ENCODE assay signal across 9 cellular contexts in genomic region chr12:100229036-100229635, GRCh38. TPM values are rescaled to one million over a fixed set of nuclear protein-coding genes. Genes with fewer than 3 reads are reported as not detected.
DNase-seq lines count a peak whose midpoint lies in the region; ATAC-seq, FAIRE-seq and TF ChIP-seq lines count a peak whose summit lies in the region.
"Had no signal": no experiment of that assay in that cellular context is flagged by ENCODE, and none has a peak within 500 bp of the region (broad histone marks: within the 10 kb centered on the region; RNA-seq: fewer than 3 reads in every experiment).

No MANE protein-coding gene starts in this region.

- no peak overlapping the region for H3K27ac ChIP-seq in H1 (ENCODE audit: low read depth, low read length)
- no peak overlapping the region for H3K27ac ChIP-seq in small intestine (ENCODE audit: low read depth in 1 of 2, low read length in 1 of 2)

- H3K36me3 ChIP-seq in H1 (ENCODE audit: control insufficient read depth in 2 of 4, insufficient read depth in 4 of 4, low read length in 3 of 4) (peaks cover 0 to 12% (median 3%) of the 10 kb centered on the region in 4 experiments; a peak in 3 of 8 replicates), small intestine (ENCODE audit: control insufficient read depth in 2 of 2, insufficient read depth in 2 of 2, low read length in 2 of 2) (peaks cover 3% of the 10 kb centered on the region in 2 donors)

- H3K4me3 ChIP-seq in H1 (ENCODE audit: extremely low read depth in 1 of 4, insufficient read depth in 2 of 4, low read depth in 3 of 4, low read length in 4 of 4) (no peak overlapping the region), small intestine (ENCODE audit: low read depth in 1 of 2, low read length in 2 of 2) (no peak overlapping the region)
- H3K4me3 ChIP-seq: BLaER1 treated with 17β-estradiol and CSF1 and Interleukin-3, amounts not matched to agents 10 nM and 100 nM had no signal

- no peak overlapping the region for H4K91ac ChIP-seq in H1 (replicated peaks; ENCODE audit: insufficient read length, low read length)

- H2AK5ac ChIP-seq in H1 (ENCODE audit: low read depth, low read length): no peak overlapping the region

- no peak overlapping the region for H3K56ac ChIP-seq in H1 (replicated peaks; ENCODE audit: insufficient read length, low read depth, low read length)

- no peak overlapping the region for H2BK120ac ChIP-seq in H1 (replicated peaks; ENCODE audit: low read depth, low read length)

- no peaks in the 10 kb centered on the region for H3K9me3 Mint-ChIP-seq in activated T-helper 2 cell treated with anti-CD3 and anti-CD28 coated beads, Interferon-gamma antibody, Interleukin-2, Interleukin-4, amounts not matched to agents 10 μg/mL and 5 μg/mL and 100 μg/mL, durations not matched to agents 14 hours and 24 hours and 36 hours

- H3K27ac Mint-ChIP-seq in activated T-helper 2 cell treated with anti-CD3 and anti-CD28 coated beads, Interferon-gamma antibody, Interleukin-2, Interleukin-4, amounts not matched to agents 10 μg/mL and 5 μg/mL and 100 μg/mL, durations not matched to agents 14 hours and 24 hours and 36 hours: no peak overlapping the region

- H2BK15ac ChIP-seq in H1 (ENCODE audit: low read length): no peak overlapping the region

- no peaks in the 10 kb centered on the region for H4K20me1 ChIP-seq in H1 (replicated peaks in 1 of 2; ENCODE audit: control insufficient read depth in 1 of 2, insufficient read depth in 2 of 2, low read length in 2 of 2)
- H4K20me1 ChIP-seq: BLaER1 treated with 17β-estradiol and CSF1 and Interleukin-3, amounts not matched to agents 10 nM and 100 nM had no signal

- H3K9ac ChIP-seq in H1 (replicated peaks in 1 of 4; ENCODE audit: extremely low read depth in 1 of 4, low read depth in 3 of 4, low read length in 3 of 4): no peak overlapping the region

- peak; percentile 30 to 41; a peak in 3 of 4 replicates for TF ChIP-seq RAD21 in H1 (IDR thresholded peaks at IDR 0.05 in 1 of 2, conservative IDR thresholded peaks at IDR 0.05 in 1 of 2; ENCODE audit: low read depth in 2 of 2, low read length in 2 of 2)

- no peak overlapping the region for H2AFZ ChIP-seq in H1 (ENCODE audit: low read length)

- no peak for TF ChIP-seq POLR2A in H1 (IDR thresholded peaks at IDR 0.05; ENCODE audit: control extremely low read depth in 1 of 2, low read depth in 2 of 2, low read length in 2 of 2)

- FAIRE-seq in H1 (lab: Jason Lieb, UNC): no peak
- FAIRE-seq in small intestine (lab: Jason Lieb, UNC): no peak

- H3K23ac ChIP-seq in H1 (ENCODE audit: insufficient read length): no peak overlapping the region

- no peaks in the 10 kb centered on the region; the same call in 1 of the 2 replicates for H3K23me2 ChIP-seq in H1 (ENCODE audit: low read depth, low read length)

- no peaks in the 10 kb centered on the region for H3K36me3 Mint-ChIP-seq in activated T-helper 2 cell treated with anti-CD3 and anti-CD28 coated beads, Interferon-gamma antibody, Interleukin-2, Interleukin-4, amounts not matched to agents 10 μg/mL and 5 μg/mL and 100 μg/mL, durations not matched to agents 14 hours and 24 hours and 36 hours (ENCODE audit: low read depth)

- H3K79me1 ChIP-seq in H1 (ENCODE audit: low read depth, low read length): no peaks in the 10 kb centered on the region

- peak in 1 of 3 experiments; percentile 3; a peak in 1 of 4 replicates for TF ChIP-seq CTCF in H1 (IDR thresholded peaks at IDR 0.05; ENCODE audit: control extremely low read depth in 1 of 3, insufficient read depth in 1 of 3, low read depth in 1 of 3, low read length in 3 of 3)

- no peaks in the 10 kb centered on the region for H3K4me1 Mint-ChIP-seq in activated T-helper 2 cell treated with anti-CD3 and anti-CD28 coated beads, Interferon-gamma antibody, Interleukin-2, Interleukin-4, amounts not matched to agents 10 μg/mL and 5 μg/mL and 100 μg/mL, durations not matched to agents 14 hours and 24 hours and 36 hours (ENCODE audit: low read depth)

- no peak overlapping the region for H3K14ac ChIP-seq in H1 (ENCODE audit: insufficient read length)

- H3K27me3 ChIP-seq in H1 (replicated peaks in 1 of 4; ENCODE audit: control insufficient read depth in 3 of 4, extremely low read depth in 1 of 4, insufficient read depth in 3 of 4, low read length in 3 of 4) (no peaks in the 10 kb centered on the region), small intestine (ENCODE audit: control insufficient read depth in 2 of 2, insufficient read depth in 2 of 2, low read length in 2 of 2) (no peaks in the 10 kb centered on the region)
- H3K27me3 ChIP-seq: BLaER1 treated with 17β-estradiol and CSF1 and Interleukin-3, amounts not matched to agents 10 nM and 100 nM had no signal

- no peak for ATAC-seq in left cardiac atrium

- no peak overlapping the region for H3K18ac ChIP-seq in H1 (ENCODE audit: extremely low read depth, low read length)

- H2BK20ac ChIP-seq in H1 (ENCODE audit: low read length): no peak overlapping the region

- H2BK5ac ChIP-seq in H1 (ENCODE audit: low read depth, low read length): no peak overlapping the region

- H3K4me3 Mint-ChIP-seq in activated T-helper 2 cell treated with anti-CD3 and anti-CD28 coated beads, Interferon-gamma antibody, Interleukin-2, Interleukin-4, amounts not matched to agents 10 μg/mL and 5 μg/mL and 100 μg/mL, durations not matched to agents 14 hours and 24 hours and 36 hours (ENCODE audit: low read depth): no peak overlapping the region

- H3K79me2 ChIP-seq in H1 (ENCODE audit: control insufficient read depth in 1 of 2, insufficient read depth in 2 of 2, low read length in 2 of 2): no peaks in the 10 kb centered on the region

- POLR2A ChIA-PET in H1 (lab: Charles Lee; ENCODE audit: partially characterized antibody): interaction anchor here (0.9 to 1.1 kb wide), 3 partner anchors 22 to 307 kb away, joined by 3 read pairs; no protein-coding TSS in a partner anchor

- no peak overlapping the region for H2BK12ac ChIP-seq in H1 (ENCODE audit: low read depth, low read length)

- no peaks in the 10 kb centered on the region for H3K9me3 ChIP-seq in H1 (ENCODE audit: insufficient read depth in 2 of 2, low read depth in 1 of 2, low read length in 1 of 2)
- H3K9me3 ChIP-seq in small intestine (ENCODE audit: control insufficient read depth, low read depth): no peaks in the 10 kb centered on the region
- H3K9me3 ChIP-seq: BLaER1 treated with 17β-estradiol and CSF1 and Interleukin-3, amounts not matched to agents 10 nM and 100 nM had no signal

- no peak overlapping the region for H4K8ac ChIP-seq in H1 (ENCODE audit: extremely low read depth, insufficient read depth, low read length)

- H4K5ac ChIP-seq in H1 (ENCODE audit: insufficient read length, low read depth, low read length): no peak overlapping the region

- 87% methylated on average over 5 of the region's 5 CpGs; no CpG with 5 or more reads in 1 of the 2 experiments for WGBS in H1 (ENCODE audit: extremely low coverage in 1 of 2, insufficient coverage in 1 of 2, insufficient read length in 1 of 2, insufficient replicate concordance in 2 of 2, low coverage in 1 of 2, low lambda C conversion rate in 2 of 2, missing lambda C conversion rate in 1 of 2), 2 experiments
- 89 to 94% (median 92%) methylated on average over 5 of the region's 5 CpGs for WGBS in small intestine, 3 donors

- CTCF ChIA-PET in H1 (lab: Charles Lee; ENCODE audit: partially characterized antibody): interaction anchor here (0.6 to 2.6 kb wide), 13 partner anchors 8 to 438 kb away, joined by 3 to 8 read pairs (median 4); no protein-coding TSS in a partner anchor

- no peak overlapping the region for H3K4ac ChIP-seq in H1 (replicated peaks; ENCODE audit: insufficient read length, low read depth, low read length)

- intact Hi-C loops in left cardiac atrium (cut with DNase I): no loop called here
- intact Hi-C loops in activated T-helper 2 cell treated with anti-CD3 and anti-CD28 coated beads, Interferon-gamma antibody, Interleukin-2, Interleukin-4, amounts not matched to agents 10 μg/mL and 5 μg/mL and 100 μg/mL, durations not matched to agents 14 hours and 24 hours and 36 hours (cut with micrococcal nuclease): no loop called here

- peak; percentile 23 for DNase-seq in NOMO-1 treated with DMSO at 0.1 percent for 48 hours (lab: John Stamatoyannopoulos, UW; ENCODE audit: unreplicated experiment)
- DNase-seq in NOMO-1 treated with dmso at 0.1 percent for 144 hours (lab: John Stamatoyannopoulos, UW; ENCODE audit: unreplicated experiment): no peak
- peak; percentile 19 for DNase-seq in NCI-H526 treated with DMSO at 0.1 percent for 48 hours (lab: John Stamatoyannopoulos, UW)
- no peak for DNase-seq in H1 (ENCODE audit: low read depth in 1 of 2, low spot score in 2 of 2)
- DNase-seq in small intestine: peak; percentile 53
- no peak for DNase-seq in amniotic stem cell (lab: John Stamatoyannopoulos, UW)
- no peak for DNase-seq in left cardiac atrium
- no peak for DNase-seq in activated T-helper 2 cell treated with anti-CD3 and anti-CD28 coated beads, Interferon-gamma antibody, Interleukin-2, Interleukin-4, amounts not matched to agents 10 μg/mL and 5 μg/mL and 100 μg/mL, durations not matched to agents 14 hours and 24 hours and 36 hours (ENCODE audit: low spot score)

- TF ChIP-seq EP300 in H1 (IDR thresholded peaks at IDR 0.05; ENCODE audit: borderline replicate concordance in 1 of 2, low read depth in 2 of 2, low read length in 2 of 2): no peak

- H3K27me3 Mint-ChIP-seq in activated T-helper 2 cell treated with anti-CD3 and anti-CD28 coated beads, Interferon-gamma antibody, Interleukin-2, Interleukin-4, amounts not matched to agents 10 μg/mL and 5 μg/mL and 100 μg/mL, durations not matched to agents 14 hours and 24 hours and 36 hours (ENCODE audit: low read depth): no peaks in the 10 kb centered on the region

- H3K4me1 ChIP-seq in H1 (replicated peaks in 1 of 4; ENCODE audit: control insufficient read depth in 3 of 4, insufficient read depth in 4 of 4, low read length in 3 of 4): no peaks in the 10 kb centered on the region
- no peaks in the 10 kb centered on the region for H3K4me1 ChIP-seq in small intestine (ENCODE audit: control insufficient read depth in 2 of 2, insufficient read depth in 1 of 2, low read depth in 1 of 2, low read length in 1 of 2)

- no peak overlapping the region for H3K4me2 ChIP-seq in H1 (ENCODE audit: insufficient read depth in 1 of 2, low read depth in 2 of 2, low read length in 2 of 2)

RNA-seq across cellular contexts. Expression of gene ACTR6, which starts 28.5 kb away (rescaled TPM):
- total RNA-seq in H1 (2021; fragmentation: NEBNext Ultra II Directional; extraction: Animal tissue kit (Norgen Biotek cat#: 25700)): 36.8 and 38.1 TPM in 2 replicates
- polyA plus RNA-seq in H1 (2011; rRNA removed): 4.8 and 10.2 TPM in 2 replicates
- 14.8 TPM for polyA plus RNA-seq in H1 (2011; cell fraction: cytosol; rRNA removed)
- polyA plus RNA-seq in H1 (2011; cell fraction: nucleus; rRNA removed): 4.4 TPM
- 16.4 to 23.2 TPM (median 20.9 TPM) in 4 replicates for polyA plus RNA-seq in H1 (2012, experiment 1 of 2)
- polyA plus RNA-seq in H1 (2012, experiment 2 of 2): 5.7 TPM
- polyA plus RNA-seq in H1 (2013, experiment 1 of 2): 19.2 TPM
- polyA plus RNA-seq in H1 (2013, experiment 2 of 2): 18.7 TPM
- polyA minus RNA-seq in H1 (2011; rRNA and poly(A)+ RNA removed): 8.6 and 13.6 TPM in 2 replicates
- polyA minus RNA-seq in H1 (2011; cell fraction: cytosol; rRNA and poly(A)+ RNA removed): 9.8 TPM
- polyA minus RNA-seq in H1 (2011; cell fraction: nucleus; rRNA and poly(A)+ RNA removed): 19.8 TPM
- polyA plus RNA-seq in small intestine: 10 to 100 TPM; 20.0 to 31.5 (median 22.0) TPM
- total RNA-seq in left cardiac atrium: 10 to 100 TPM; 19.7 to 24.3 TPM
- total RNA-seq in activated T-helper 2 cell treated with anti-CD3 and anti-CD28 coated beads, Interferon-gamma antibody, Interleukin-2, Interleukin-4, amounts not matched to agents 10 μg/mL and 5 μg/mL and 100 μg/mL, durations not matched to agents 14 hours and 24 hours and 36 hours: 40.4 and 42.1 TPM in 2 replicates

RNA-seq across cellular contexts. Expression of gene DEPDC4, which starts 37.7 kb away (rescaled TPM):
- 3.8 and 4.8 TPM in 2 replicates for total RNA-seq in H1 (2021; fragmentation: NEBNext Ultra II Directional; extraction: Animal tissue kit (Norgen Biotek cat#: 25700))
- 0.71 and 0.80 TPM in 2 replicates for polyA plus RNA-seq in H1 (2011; rRNA removed)
- 3.3 TPM for polyA plus RNA-seq in H1 (2011; cell fraction: cytosol; rRNA removed)
- polyA plus RNA-seq in H1 (2011; cell fraction: nucleus; rRNA removed): 1.2 TPM
- 2.4 to 5.7 TPM (median 2.8 TPM) in 4 replicates for polyA plus RNA-seq in H1 (2012, experiment 1 of 2)
- 0.59 TPM for polyA plus RNA-seq in H1 (2012, experiment 2 of 2)
- polyA plus RNA-seq in H1 (2013, experiment 1 of 2): 5.8 TPM
- 3.6 TPM for polyA plus RNA-seq in H1 (2013, experiment 2 of 2)
- 1.4 and 2.0 TPM in 2 replicates for polyA minus RNA-seq in H1 (2011; rRNA and poly(A)+ RNA removed)
- not detected for polyA minus RNA-seq in H1 (2011; cell fraction: cytosol; rRNA and poly(A)+ RNA removed)
- 6.0 TPM for polyA minus RNA-seq in H1 (2011; cell fraction: nucleus; rRNA and poly(A)+ RNA removed)
- 1 to 10 TPM in 2 of 3 donors, under 1 TPM in 1; 0.67 to 1.9 (median 1.1) TPM for polyA plus RNA-seq in small intestine
- total RNA-seq in left cardiac atrium: under 1 TPM; 0.53 to 0.55 TPM
- total RNA-seq in activated T-helper 2 cell treated with anti-CD3 and anti-CD28 coated beads, Interferon-gamma antibody, Interleukin-2, Interleukin-4, amounts not matched to agents 10 μg/mL and 5 μg/mL and 100 μg/mL, durations not matched to agents 14 hours and 24 hours and 36 hours: 1.7 and 1.8 TPM in 2 replicates

RNA-seq across cellular contexts. Expression of gene SCYL2, which starts 37.8 kb away (rescaled TPM):
- total RNA-seq in H1 (2021; fragmentation: NEBNext Ultra II Directional; extraction: Animal tissue kit (Norgen Biotek cat#: 25700)): 45.0 and 48.7 TPM in 2 replicates
- polyA plus RNA-seq in H1 (2011; rRNA removed) (5.7 and 8.9 TPM in 2 replicates), small intestine (10 to 100 TPM; 15.8 to 25.0 (median 18.1) TPM)
- 9.7 TPM for polyA plus RNA-seq in H1 (2011; cell fraction: cytosol; rRNA removed)
- polyA plus RNA-seq in H1 (2011; cell fraction: nucleus; rRNA removed): 6.6 TPM
- polyA plus RNA-seq in H1 (2012, experiment 1 of 2): 10.0 to 21.1 TPM (median 14.9 TPM) in 4 replicates
- polyA plus RNA-seq in H1 (2012, experiment 2 of 2): 1.2 TPM
- polyA plus RNA-seq in H1 (2013, experiment 1 of 2): 18.9 TPM
- 19.6 TPM for polyA plus RNA-seq in H1 (2013, experiment 2 of 2)
- polyA minus RNA-seq in H1 (2011; rRNA and poly(A)+ RNA removed): 21.2 and 28.1 TPM in 2 replicates
- 30.8 TPM for polyA minus RNA-seq in H1 (2011; cell fraction: cytosol; rRNA and poly(A)+ RNA removed)
- 30.2 TPM for polyA minus RNA-seq in H1 (2011; cell fraction: nucleus; rRNA and poly(A)+ RNA removed)
- 10 to 100 TPM; 25.4 to 30.3 TPM for total RNA-seq in left cardiac atrium
- total RNA-seq in activated T-helper 2 cell treated with anti-CD3 and anti-CD28 coated beads, Interferon-gamma antibody, Interleukin-2, Interleukin-4, amounts not matched to agents 10 μg/mL and 5 μg/mL and 100 μg/mL, durations not matched to agents 14 hours and 24 hours and 36 hours: 31.8 and 34.5 TPM in 2 replicates

Comparison
In these comparisons a context has a peak if more than half of its experiments do, and no peak if none do; other contexts are left out.
1. DNase-seq: peak in NOMO-1 treated with DMSO at 0.1 percent for 48 hours (single experiment), NCI-H526 treated with DMSO at 0.1 percent for 48 hours (single experiment) and small intestine (single experiment); none in NOMO-1 treated with dmso at 0.1 percent for 144 hours (single experiment), H1 (0 of 2), amniotic stem cell (single experiment), left cardiac atrium (single experiment) and activated T-helper 2 cell treated with anti-CD3 and anti-CD28 coated beads, Interferon-gamma antibody, Interleukin-2, Interleukin-4, amounts not matched to agents 10 μg/mL and 5 μg/mL and 100 μg/mL, durations not matched to agents 14 hours and 24 hours and 36 hours (single experiment).